In the genomic region with DNA sequence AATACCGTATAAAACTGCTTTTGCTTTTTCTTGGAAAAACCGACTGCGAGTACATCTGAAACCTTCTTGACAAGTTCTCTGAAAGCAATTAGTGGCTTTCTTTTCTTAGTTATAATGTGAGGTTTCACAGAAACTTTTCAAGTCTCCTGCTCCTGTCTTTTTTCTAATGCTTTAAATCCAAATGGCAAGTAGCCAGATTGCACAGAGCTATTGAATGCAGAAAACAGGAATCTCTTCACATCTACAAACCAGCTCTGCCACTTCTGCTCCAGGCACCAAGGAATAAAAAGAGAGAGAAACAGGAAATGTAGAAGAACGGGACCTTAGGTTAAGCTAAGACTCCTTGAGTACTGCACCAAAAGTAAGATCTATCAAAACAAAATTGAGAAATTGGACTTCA, we compare ENCODE assay signal across 10 cellular contexts.
DNase-seq lines count a peak whose midpoint lies in the region; ATAC-seq, FAIRE-seq and TF ChIP-seq lines count a peak whose summit lies in the region.
"Had no signal": no experiment of that assay in that cellular context is flagged by ENCODE, and none has a peak within 500 bp of the region (broad histone marks: within the 10 kb centered on the region; RNA-seq: fewer than 3 reads in every experiment).

No MANE protein-coding gene starts in this region.

- no peaks in the 10 kb centered on the region for H3K36me3 Mint-ChIP-seq in astrocyte (ENCODE audit: low read depth, unreplicated experiment)

- H3K27ac ChIP-seq in astrocyte (ENCODE audit: low read depth, low read length): no peak overlapping the region

- no peak overlapping the region for H2AFZ ChIP-seq in astrocyte (ENCODE audit: low read depth, low read length)

- H3K79me2 ChIP-seq in astrocyte (ENCODE audit: insufficient read depth, low read length): no peaks in the 10 kb centered on the region

- ATAC-seq in GM19468 (IDR thresholded peaks at IDR 0.05; ENCODE audit: extremely low read depth, unreplicated experiment) (peak; percentile 54), GM19324 (IDR thresholded peaks at IDR 0.05; ENCODE audit: low FRiP score, unreplicated experiment) (no peak), HG02678 (IDR thresholded peaks at IDR 0.05; ENCODE audit: unreplicated experiment) (no peak), HG03571 (IDR thresholded peaks at IDR 0.05; ENCODE audit: unreplicated experiment) (no peak)

- H4K20me1 ChIP-seq in astrocyte (ENCODE audit: insufficient read depth, low read length): no peaks in the 10 kb centered on the region

- H3K9me3 ChIP-seq in astrocyte (ENCODE audit: insufficient read depth, low read depth, low read length): no peaks in the 10 kb centered on the region

- no peak overlapping the region for H3K4me3 Mint-ChIP-seq in astrocyte (ENCODE audit: unreplicated experiment)
- H3K4me3 Mint-ChIP-seq: nephron progenitor cell had no signal

- no peak overlapping the region for H3K4me3 ChIP-seq in astrocyte (ENCODE audit: insufficient read depth, low read depth, low read length)

- no peak for TF ChIP-seq CTCF in astrocyte (IDR thresholded peaks at IDR 0.05; ENCODE audit: insufficient read depth, low read depth, low read length)

- no peaks in the 10 kb centered on the region for H3K27me3 Mint-ChIP-seq in astrocyte (ENCODE audit: low read depth, unreplicated experiment)

- no peaks in the 10 kb centered on the region for H3K4me1 Mint-ChIP-seq in astrocyte (ENCODE audit: low read depth, unreplicated experiment)
- H3K4me1 Mint-ChIP-seq: nephron progenitor cell had no signal

- DNase-seq in DMS53 (lab: John Stamatoyannopoulos, UW) (peak; percentile 28), HT-29 (ENCODE audit: low spot score) (peak; percentile 19), astrocyte (ENCODE audit: low read depth) (peak; percentile 6), kidney glomerular epithelial cell (lab: John Stamatoyannopoulos, UW) (no peak)
- DNase-seq: NCI-H526 treated with DMSO at 0.1 percent for 48 hours, nephron progenitor cell had no signal

- H3K9ac ChIP-seq in astrocyte (ENCODE audit: low read length): no peak overlapping the region

- H3K4me2 ChIP-seq in astrocyte (ENCODE audit: low read length): no peak overlapping the region

- no peaks in the 10 kb centered on the region for H3K36me3 ChIP-seq in astrocyte (ENCODE audit: insufficient read depth, low read length)

- no peaks in the 10 kb centered on the region for H3K27me3 ChIP-seq in astrocyte (ENCODE audit: insufficient read depth, low read length)

- no peak overlapping the region for H3K27ac Mint-ChIP-seq in astrocyte (ENCODE audit: unreplicated experiment)
- H3K27ac Mint-ChIP-seq: nephron progenitor cell had no signal

- H3K9me3 Mint-ChIP-seq in astrocyte (ENCODE audit: unreplicated experiment): no peaks in the 10 kb centered on the region
- H3K9me3 Mint-ChIP-seq: nephron progenitor cell had no signal

- no peaks in the 10 kb centered on the region for H3K4me1 ChIP-seq in astrocyte (ENCODE audit: insufficient read depth, low read length)

- FAIRE-seq in astrocyte (lab: Jason Lieb, UNC): no peak
